ENCODE assay signal across 1 cellular context in genomic region chr14:33567736-33568124, GRCh38.
TF ChIP-seq lines count a peak whose summit lies in the region.

No MANE protein-coding gene starts in this region.

TF ChIP-seq in GM23338, 12 proteins besides CTCF, POLR2A, EP300 and RAD21 (continued from another document):
- TF ChIP-seq ZNF462 (CRISPR knock-in tag; IDR thresholded peaks at IDR 0.05) (no peak), ZNF114 (CRISPR knock-in tag; IDR thresholded peaks at IDR 0.05) (no peak), POLR2AphosphoS5 (IDR thresholded peaks at IDR 0.05; ENCODE audit: low read depth) (no peak)
